Comparison of ENCODE assay signal across 17 cellular contexts in genomic region chr11:65907878-65908277, GRCh38. TPM values are rescaled to one million over a fixed set of nuclear protein-coding genes. Genes with fewer than 3 reads are reported as not detected.
DNase-seq lines count a peak whose midpoint lies in the region; ATAC-seq and TF ChIP-seq lines count a peak whose summit lies in the region.
"Had no signal": no experiment of that assay in that cellular context is flagged by ENCODE, and none has a peak within 500 bp of the region (broad histone marks: within the 10 kb centered on the region; RNA-seq: fewer than 3 reads in every experiment).

No MANE protein-coding gene starts in this region.

- peaks cover 16% of the 10 kb centered on the region for H3K9me1 ChIP-seq in IMR-90 (ENCODE audit: insufficient read depth, low read length)

- no peak overlapping the region for H3K56ac ChIP-seq in IMR-90 (ENCODE audit: extremely low read depth, insufficient read depth, low read length)

- no peak overlapping the region for H3K27ac Mint-ChIP-seq in activated naive CD4-positive, alpha-beta T cell treated with anti-CD3 and anti-CD28 coated beads, Interleukin-2, amount 10 ng/mL, durations not matched to agents 7 days and 5 days
- H3K27ac Mint-ChIP-seq in activated naive CD4-positive, alpha-beta T cell treated with anti-CD3 and anti-CD28 coated beads, Interleukin-2, amount 50 U/mL, for 72 hours, result no peak overlapping the region
- H3K27ac Mint-ChIP-seq: CD4-positive, alpha-beta memory T cell; HFFc6 had no signal

- no peak overlapping the region for H4K5ac ChIP-seq in IMR-90 (ENCODE audit: low read depth, low read length)

- H3K9ac ChIP-seq in IMR-90 (ENCODE audit: low read depth, low read length), result no peak overlapping the region
- H3K9ac ChIP-seq in neuronal stem cell (ENCODE audit: low read depth, low read length, poor library complexity), result no peak overlapping the region
- H3K9ac ChIP-seq: BLaER1 had no signal

- TF ChIP-seq RAD21 in IMR-90 (IDR thresholded peaks at IDR 0.05; ENCODE audit: low read length), result no peak

- H3K18ac ChIP-seq in IMR-90 (ENCODE audit: low read depth, low read length), result no peak overlapping the region
- no peak overlapping the region for H3K18ac ChIP-seq in neuronal stem cell (ENCODE audit: low read length)

- H3K27ac ChIP-seq in IMR-90 (ENCODE audit: insufficient read depth, low read length), result no peak overlapping the region
- H3K27ac ChIP-seq in neuronal stem cell (replicated peaks; ENCODE audit: low read length), result no peak overlapping the region
- H3K27ac ChIP-seq: 22Rv1, BLaER1 had no signal

- H3K4me2 ChIP-seq in IMR-90 (ENCODE audit: low read depth, low read length), result no peak overlapping the region
- H3K4me2 ChIP-seq in neuronal stem cell (ENCODE audit: insufficient read depth, low read length, poor library complexity, severe bottlenecking), result no peak overlapping the region

- H2BK5ac ChIP-seq in IMR-90 (ENCODE audit: low read depth, low read length, poor library complexity, severe bottlenecking) (no peak overlapping the region), neuronal stem cell (ENCODE audit: low read length) (no peak overlapping the region)

- H2BK15ac ChIP-seq in IMR-90 (ENCODE audit: low read depth, low read length) (peak overlapping the region; percentile 36; the same call in 1 of the 3 replicates), neuronal stem cell (ENCODE audit: low read length) (no peak overlapping the region)

- H3K4me3 ChIP-seq in IMR-90 (ENCODE audit: insufficient read depth, low read depth, low read length) (no peak overlapping the region), neuronal stem cell (ENCODE audit: low read length in 2 of 2) (no peak overlapping the region)
- H3K4me3 ChIP-seq: BLaER1 had no signal

- H4K20me1 ChIP-seq in IMR-90 (ENCODE audit: insufficient read depth, low read length), result no peaks in the 10 kb centered on the region
- H4K20me1 ChIP-seq: BLaER1 had no signal

- H3K79me1 ChIP-seq in IMR-90 (ENCODE audit: low read depth in 1 of 2, low read length in 2 of 2) (peaks cover 26 to 72% of the 10 kb centered on the region in 2 experiments; a peak in 3 of 4 replicates), neuronal stem cell (ENCODE audit: low read depth, low read length) (no peaks in the 10 kb centered on the region)

- no TSS peak for BruUV-seq in IMR-90 (replicated peaks; lab: Mats Ljungman, UMichigan)

- no peak for TF ChIP-seq CTCF in IMR-90 (conservative IDR thresholded peaks at IDR 0.05; ENCODE audit: low read depth, low read length)

- H3K9me3 ChIP-seq in IMR-90 (ENCODE audit: control insufficient read depth, insufficient read depth, low read length), result no peaks in the 10 kb centered on the region
- no peaks in the 10 kb centered on the region for H3K9me3 ChIP-seq in neuronal stem cell (replicated peaks in 1 of 2; ENCODE audit: control insufficient read depth in 2 of 2, insufficient read depth in 1 of 2, low read depth in 1 of 2, low read length in 2 of 2)
- H3K9me3 ChIP-seq: BLaER1 had no signal

- dilution Hi-C loops in IMR-90 (cut with HindIII; ENCODE audit: low sequenced_read_pairs, unreplicated experiment), result no loop called here

- H2AK9ac ChIP-seq in IMR-90 (replicated peaks; ENCODE audit: low read depth, low read length, poor library complexity), result no peak overlapping the region

- no peak overlapping the region for H2BK12ac ChIP-seq in neuronal stem cell (ENCODE audit: low read length)

- TF ChIP-seq POLR2A in IMR-90 (IDR thresholded peaks at IDR 0.05; ENCODE audit: low read depth, low read length), result no peak

- H4K91ac ChIP-seq in IMR-90 (ENCODE audit: insufficient read depth, low read depth, low read length) (peak overlapping the region; percentile 64), neuronal stem cell (ENCODE audit: low read depth, low read length, poor library complexity) (no peak overlapping the region)

- no peak overlapping the region for H3K23ac ChIP-seq in IMR-90 (ENCODE audit: low read depth, low read length)
- no peak overlapping the region for H3K23ac ChIP-seq in neuronal stem cell (ENCODE audit: low read depth, low read length, poor library complexity)

- H3K4ac ChIP-seq in IMR-90 (ENCODE audit: low read depth, low read length) (peak overlapping the region; percentile 3; the same call in 1 of the 2 replicates), neuronal stem cell (ENCODE audit: low read length) (no peak overlapping the region)

- H3K14ac ChIP-seq in IMR-90 (replicated peaks; ENCODE audit: low read depth, low read length) (no peak overlapping the region), neuronal stem cell (ENCODE audit: low read length) (no peak overlapping the region)

- peaks cover 23% of the 10 kb centered on the region for H3K4me1 ChIP-seq in IMR-90 (ENCODE audit: control insufficient read depth, insufficient read depth, low read length)
- H3K4me1 ChIP-seq in neuronal stem cell (ENCODE audit: control insufficient read depth in 2 of 2, insufficient read depth in 1 of 2, low read depth in 1 of 2, low read length in 2 of 2), result peaks cover 6 to 14% of the 10 kb centered on the region in 2 donors

- no peaks in the 10 kb centered on the region for H3K36me3 Mint-ChIP-seq in activated naive CD4-positive, alpha-beta T cell treated with anti-CD3 and anti-CD28 coated beads, Interleukin-2, amount 10 ng/mL, durations not matched to agents 7 days and 5 days
- H3K36me3 Mint-ChIP-seq in activated naive CD4-positive, alpha-beta T cell treated with anti-CD3 and anti-CD28 coated beads, Interleukin-2, amount 50 U/mL, for 72 hours, result no peaks in the 10 kb centered on the region
- H3K36me3 Mint-ChIP-seq: CD14-positive monocyte; CD4-positive, alpha-beta memory T cell had no signal

- WGBS in IMR-90 (ENCODE audit: extremely low coverage in 2 of 2, insufficient read length in 1 of 2), 2 experiments, result 80% methylated on average over 2 of the region's 6 CpGs; no CpG with 5 or more reads in 1 of the 2 experiments
- WGBS in neuronal stem cell (ENCODE audit: extremely low coverage in 2 of 2, insufficient read length in 2 of 2, insufficient replicate concordance in 1 of 2), 2 donors, result no CpG with 5 or more reads among the region's 6 CpGs

- H2AK5ac ChIP-seq in IMR-90 (ENCODE audit: low read depth, low read length), result peak overlapping the region; percentile 68
- H2AK5ac ChIP-seq in neuronal stem cell (ENCODE audit: low read depth, low read length), result peak overlapping the region; percentile 71

- CTCF ChIA-PET in activated naive CD4-positive, alpha-beta T cell treated with anti-CD3 and anti-CD28 coated beads, Interleukin-2, amount 10 ng/mL, durations not matched to agents 7 days and 5 days (lab: Charles Lee), result interaction anchor here (1.5 to 2.5 kb wide), 2 partner anchors 9 to 23 kb away, joined by 7 to 10 read pairs; no protein-coding TSS in a partner anchor
- CTCF ChIA-PET in IMR-90 (lab: Yijun Ruan, JAX), result no interaction called here

- no peak for ATAC-seq in activated naive CD4-positive, alpha-beta T cell treated with anti-CD3 and anti-CD28 coated beads, Interleukin-2, amount 50 U/mL, for 72 hours
- no peak for ATAC-seq in IMR-90 (ENCODE audit: low read depth)
- no peak for ATAC-seq in HG02870 (IDR thresholded peaks at IDR 0.05; ENCODE audit: unreplicated experiment)
- ATAC-seq: HCT116 had no signal

- H4K8ac ChIP-seq in IMR-90 (ENCODE audit: low read depth in 2 of 2, low read length in 2 of 2) (no peak overlapping the region), neuronal stem cell (ENCODE audit: low read depth, low read length) (no peak overlapping the region)

- peaks cover 71% of the 10 kb centered on the region for H3K27me3 Mint-ChIP-seq in activated naive CD4-positive, alpha-beta T cell treated with anti-CD3 and anti-CD28 coated beads, Interleukin-2, amount 10 ng/mL, durations not matched to agents 7 days and 5 days

- H3K9me3 Mint-ChIP-seq in activated naive CD4-positive, alpha-beta T cell treated with anti-CD3 and anti-CD28 coated beads, Interleukin-2, amount 10 ng/mL, durations not matched to agents 7 days and 5 days, result no peaks in the 10 kb centered on the region
- no peaks in the 10 kb centered on the region for H3K9me3 Mint-ChIP-seq in activated naive CD4-positive, alpha-beta T cell treated with anti-CD3 and anti-CD28 coated beads, Interleukin-2, amount 50 U/mL, for 72 hours
- H3K9me3 Mint-ChIP-seq: CD14-positive monocyte; CD4-positive, alpha-beta memory T cell; HFFc6 had no signal

- H3K4me1 Mint-ChIP-seq in activated naive CD4-positive, alpha-beta T cell treated with anti-CD3 and anti-CD28 coated beads, Interleukin-2, amount 10 ng/mL, durations not matched to agents 7 days and 5 days, result peaks cover 7% of the 10 kb centered on the region

- DNase-seq in activated naive CD4-positive, alpha-beta T cell treated with anti-CD3 and anti-CD28 coated beads, Interleukin-2, amount 10 ng/mL, durations not matched to agents 7 days and 5 days, result no peak
- DNase-seq in activated naive CD4-positive, alpha-beta T cell treated with anti-CD3 and anti-CD28 coated beads, Interleukin-2, amount 50 U/mL, for 72 hours (ENCODE audit: low spot score in 2 of 2), result no peak
- no peak for DNase-seq in IMR-90
- DNase-seq in RKO (ENCODE audit: low spot score), result peak; percentile 61
- no peak for DNase-seq in neuronal stem cell (ENCODE audit: low spot score)
- DNase-seq in NCI-H2107 treated with DMSO at 0.1 percent for 48 hours (lab: John Stamatoyannopoulos, UW; ENCODE audit: unreplicated experiment), result no peak
- DNase-seq: CD4-positive, alpha-beta memory T cell; DMS79 treated with DMSO at 0.1 percent for 48 hours; GF-D8; GOT3; H7; HFFc6 had no signal

- no peak overlapping the region for H2AFZ ChIP-seq in IMR-90 (replicated peaks; ENCODE audit: low read length, poor library complexity)
- no peak overlapping the region for H2AFZ ChIP-seq in neuronal stem cell (ENCODE audit: low read length)

- H3K27me3 ChIP-seq in IMR-90 (ENCODE audit: control insufficient read depth, insufficient read depth, low read length) (no peaks in the 10 kb centered on the region), neuronal stem cell (ENCODE audit: control insufficient read depth in 3 of 3, insufficient read depth in 3 of 3, low read depth in 1 of 3, low read length in 3 of 3) (peaks cover 0 to 11% (median 0%) of the 10 kb centered on the region in 3 experiments)
- H3K27me3 ChIP-seq: BLaER1 had no signal

- H3K36me3 ChIP-seq in IMR-90 (ENCODE audit: control insufficient read depth, insufficient read depth, low read length), result no peaks in the 10 kb centered on the region
- H3K36me3 ChIP-seq in neuronal stem cell (replicated peaks in 1 of 2; ENCODE audit: control insufficient read depth in 2 of 2, insufficient read depth in 2 of 2, low read length in 2 of 2), result no peaks in the 10 kb centered on the region
- H3K36me3 ChIP-seq: BLaER1 had no signal

- peak overlapping the region; percentile 2; the same call in 1 of the 2 replicates for H2BK20ac ChIP-seq in IMR-90 (ENCODE audit: low read depth, low read length)

- H2BK120ac ChIP-seq in IMR-90 (ENCODE audit: low read depth, low read length), result peak overlapping the region; percentile 5
- no peak overlapping the region for H2BK120ac ChIP-seq in neuronal stem cell (ENCODE audit: low read depth, low read length)

- in situ Hi-C loops in IMR-90 (cut with MboI; ENCODE audit: low sequenced_read_pairs), result no loop called here

- peak overlapping the region; percentile 29 for H3K4me3 Mint-ChIP-seq in activated naive CD4-positive, alpha-beta T cell treated with anti-CD3 and anti-CD28 coated beads, Interleukin-2, amount 10 ng/mL, durations not matched to agents 7 days and 5 days
- H3K4me3 Mint-ChIP-seq: CD14-positive monocyte; CD4-positive, alpha-beta memory T cell; HFFc6 had no signal

- intact Hi-C loops in IMR-90 (cut with micrococcal nuclease), result no loop called here

- POLR2A ChIA-PET in IMR-90 (lab: Charles Lee; ENCODE audit: unreplicated experiment), result no interaction called here

RNA-seq across cellular contexts. Expression of gene FOSL1, which starts 7.7 kb away (rescaled TPM):
- total RNA-seq in activated naive CD4-positive, alpha-beta T cell treated with anti-CD3 and anti-CD28 coated beads, Interleukin-2, amount 50 U/mL, for 72 hours, result 1 to 10 TPM; 7.4 to 9.5 TPM
- 17.2 and 26.1 TPM in 2 replicates for total RNA-seq in IMR-90 (2012; rRNA removed)
- polyA plus RNA-seq in IMR-90 (2012; rRNA removed), result 97.4 and 107 TPM in 2 replicates
- 49.5 and 52.7 TPM in 2 replicates for polyA plus RNA-seq in IMR-90 (2012; cell fraction: cytosol; rRNA removed)
- 81.8 and 101 TPM in 2 replicates for polyA plus RNA-seq in IMR-90 (2012; cell fraction: nucleus; rRNA removed; ENCODE audit: low replicate concordance)
- polyA plus RNA-seq in neuronal stem cell (2013, experiment 1 of 2), result 2.0 TPM
- polyA plus RNA-seq in neuronal stem cell (2013, experiment 2 of 2), result 1.7 TPM

RNA-seq across cellular contexts. Expression of gene C11orf68, which starts 11.0 kb away (rescaled TPM):
- 10 to 100 TPM; 17.6 to 28.6 TPM for total RNA-seq in activated naive CD4-positive, alpha-beta T cell treated with anti-CD3 and anti-CD28 coated beads, Interleukin-2, amount 50 U/mL, for 72 hours
- total RNA-seq in IMR-90 (2012; rRNA removed), result 19.4 and 20.3 TPM in 2 replicates
- 96.1 and 104 TPM in 2 replicates for polyA plus RNA-seq in IMR-90 (2012; rRNA removed)
- 50.5 and 108 TPM in 2 replicates for polyA plus RNA-seq in IMR-90 (2012; cell fraction: cytosol; rRNA removed)
- polyA plus RNA-seq in IMR-90 (2012; cell fraction: nucleus; rRNA removed; ENCODE audit: low replicate concordance), result 35.8 and 75.8 TPM in 2 replicates
- polyA plus RNA-seq in neuronal stem cell (2013, experiment 1 of 2), result 23.9 TPM
- polyA plus RNA-seq in neuronal stem cell (2013, experiment 2 of 2), result 23.7 TPM

RNA-seq across cellular contexts. Expression of gene DRAP1, which starts 11.3 kb away (rescaled TPM):
- 100 to 1,000 TPM; 110 to 167 TPM for total RNA-seq in activated naive CD4-positive, alpha-beta T cell treated with anti-CD3 and anti-CD28 coated beads, Interleukin-2, amount 50 U/mL, for 72 hours
- total RNA-seq in IMR-90 (2012; rRNA removed), result 237 and 339 TPM in 2 replicates
- polyA plus RNA-seq in IMR-90 (2012; rRNA removed), result 344 and 428 TPM in 2 replicates
- 436 and 1,014 TPM in 2 replicates for polyA plus RNA-seq in IMR-90 (2012; cell fraction: cytosol; rRNA removed)
- polyA plus RNA-seq in IMR-90 (2012; cell fraction: nucleus; rRNA removed; ENCODE audit: low replicate concordance), result 331 and 343 TPM in 2 replicates
- 139 TPM for polyA plus RNA-seq in neuronal stem cell (2013, experiment 1 of 2)
- 134 TPM for polyA plus RNA-seq in neuronal stem cell (2013, experiment 2 of 2)

RNA-seq across cellular contexts. Expression of gene CCDC85B, which starts 17.4 kb away (rescaled TPM):
- 10 to 100 TPM; 29.4 to 37.2 TPM for total RNA-seq in activated naive CD4-positive, alpha-beta T cell treated with anti-CD3 and anti-CD28 coated beads, Interleukin-2, amount 50 U/mL, for 72 hours
- 17.6 and 21.9 TPM in 2 replicates for total RNA-seq in IMR-90 (2012; rRNA removed)
- polyA plus RNA-seq in IMR-90 (2012; rRNA removed), result 35.4 and 62.1 TPM in 2 replicates
- polyA plus RNA-seq in IMR-90 (2012; cell fraction: cytosol; rRNA removed), result 125 and 188 TPM in 2 replicates
- 18.5 and 49.8 TPM in 2 replicates for polyA plus RNA-seq in IMR-90 (2012; cell fraction: nucleus; rRNA removed; ENCODE audit: low replicate concordance)
- polyA plus RNA-seq in neuronal stem cell (2013, experiment 1 of 2), result 10.5 TPM
- polyA plus RNA-seq in neuronal stem cell (2013, experiment 2 of 2), result 9.7 TPM

RNA-seq across cellular contexts. Expression of gene FIBP, which starts 19.6 kb away (rescaled TPM):
- total RNA-seq in activated naive CD4-positive, alpha-beta T cell treated with anti-CD3 and anti-CD28 coated beads, Interleukin-2, amount 50 U/mL, for 72 hours, result 100 to 1,000 TPM in 1 of 2 donors, 10 to 100 TPM in 1; 69.4 to 101 TPM
- total RNA-seq in IMR-90 (2012; rRNA removed), result 119 and 182 TPM in 2 replicates
- polyA plus RNA-seq in IMR-90 (2012; rRNA removed), result 141 and 163 TPM in 2 replicates
- polyA plus RNA-seq in IMR-90 (2012; cell fraction: cytosol; rRNA removed), result 98.5 and 183 TPM in 2 replicates
- 96.1 and 215 TPM in 2 replicates for polyA plus RNA-seq in IMR-90 (2012; cell fraction: nucleus; rRNA removed; ENCODE audit: low replicate concordance)
- polyA plus RNA-seq in neuronal stem cell (2013, experiment 1 of 2), result 53.9 TPM
- 51.6 TPM for polyA plus RNA-seq in neuronal stem cell (2013, experiment 2 of 2)
